Comparison of ENCODE assay signal across 14 cellular contexts in the genomic region with DNA sequence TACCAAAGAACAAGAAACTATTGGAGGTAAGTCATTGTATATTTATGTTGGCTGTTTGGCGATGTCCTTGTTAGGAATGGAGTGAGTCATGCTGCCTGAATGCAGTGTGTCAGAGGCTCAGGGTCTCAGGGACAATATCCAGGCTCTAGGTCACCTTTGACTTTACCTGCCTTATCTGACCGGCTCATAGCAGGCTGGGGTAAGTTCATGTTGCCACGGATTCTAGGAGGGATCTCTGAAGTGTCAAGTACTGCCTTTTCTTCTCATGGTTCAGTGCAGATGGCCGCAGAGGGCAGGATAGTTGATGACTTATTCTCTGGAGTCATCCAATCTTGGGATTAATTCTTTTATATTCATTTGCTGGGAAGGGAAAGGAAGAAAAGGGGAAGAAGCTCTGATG. TPM values are rescaled to one million over a fixed set of nuclear protein-coding genes. Genes with fewer than 3 reads are reported as not detected.
DNase-seq lines count a peak whose midpoint lies in the region; ATAC-seq and TF ChIP-seq lines count a peak whose summit lies in the region.
"Had no signal": no experiment of that assay in that cellular context is flagged by ENCODE, and none has a peak within 500 bp of the region (broad histone marks: within the 10 kb centered on the region; RNA-seq: fewer than 3 reads in every experiment).

No MANE protein-coding gene starts in this region.

- ATAC-seq in GM19351 (IDR thresholded peaks at IDR 0.05; ENCODE audit: unreplicated experiment) (no peak), HG03280 (IDR thresholded peaks at IDR 0.05; ENCODE audit: unreplicated experiment) (no peak), GM21576 (IDR thresholded peaks at IDR 0.05; ENCODE audit: unreplicated experiment) (no peak)

- H3K4me3 ChIP-seq in H7 (ENCODE audit: insufficient read depth, low read depth, low read length): no peak overlapping the region
- H3K4me3 ChIP-seq: HAP-1 had no signal

- H3K27me3 Mint-ChIP-seq in nephron progenitor cell (ENCODE audit: low read depth, poor library complexity): no peaks in the 10 kb centered on the region

- no peaks in the 10 kb centered on the region for H3K27me3 ChIP-seq in H7 (ENCODE audit: control insufficient read depth, insufficient read depth, low read length)

- peak; percentile 85 for DNase-seq in H4 (ENCODE audit: low spot score)
- DNase-seq in RKO (ENCODE audit: low spot score): peak; percentile 37
- peak; percentile 51 for DNase-seq in fibroblast of gingiva (ENCODE audit: low read depth)
- no peak for DNase-seq in nephron progenitor cell
- DNase-seq in H7: no peak
- DNase-seq: activated T-cell treated with anti-CD3 and anti-CD28 coated beads, Interleukin-2, amount 50 U/mL, for 1 hour; effector memory CD4-positive, alpha-beta T cell; NCI-H510A had no signal

- H3K36me3 Mint-ChIP-seq in nephron progenitor cell (ENCODE audit: low read depth): peaks cover 5% of the 10 kb centered on the region
- H3K36me3 Mint-ChIP-seq: IgD-negative memory B cell, memory B cell had no signal

- no peak overlapping the region for H3K4me3 Mint-ChIP-seq in nephron progenitor cell
- H3K4me3 Mint-ChIP-seq: IgD-negative memory B cell, memory B cell had no signal

- no peak for TF ChIP-seq CTCF in nephron progenitor cell (IDR thresholded peaks at IDR 0.05)

- H3K27ac Mint-ChIP-seq in nephron progenitor cell: peak overlapping the region; percentile 41
- H3K27ac Mint-ChIP-seq: IgD-negative memory B cell, memory B cell had no signal

- peaks cover 9% of the 10 kb centered on the region for H3K4me1 Mint-ChIP-seq in nephron progenitor cell
- H3K4me1 Mint-ChIP-seq: memory B cell had no signal

- H3K9me3 Mint-ChIP-seq in nephron progenitor cell: no peaks in the 10 kb centered on the region
- H3K9me3 Mint-ChIP-seq: IgD-negative memory B cell, memory B cell had no signal

- H3K36me3 ChIP-seq in H7 (replicated peaks; ENCODE audit: control insufficient read depth, insufficient read depth, low read length): no peaks in the 10 kb centered on the region
- H3K36me3 ChIP-seq: HAP-1 had no signal

RNA-seq across cellular contexts. Expression of a gene that starts 53.2 kb away (rescaled TPM):
- 0.14 TPM in 1 of 2 replicates, not detected in the other for total RNA-seq in H4 (2014; rRNA removed; shearing (Covaris generic))
- 3.9 and 4.6 TPM in 2 replicates for total RNA-seq in H7 (2014; rRNA removed; shearing (Covaris generic))

Comparison
In these comparisons a context has a peak if more than half of its experiments do, and no peak if none do; other contexts are left out.
1. DNase-seq: peak in H4 (single experiment), RKO (single experiment) and fibroblast of gingiva (single experiment); none in nephron progenitor cell (single experiment) and H7 (single experiment).